Comparison of ENCODE assay signal across 17 cellular contexts in the genomic region with DNA sequence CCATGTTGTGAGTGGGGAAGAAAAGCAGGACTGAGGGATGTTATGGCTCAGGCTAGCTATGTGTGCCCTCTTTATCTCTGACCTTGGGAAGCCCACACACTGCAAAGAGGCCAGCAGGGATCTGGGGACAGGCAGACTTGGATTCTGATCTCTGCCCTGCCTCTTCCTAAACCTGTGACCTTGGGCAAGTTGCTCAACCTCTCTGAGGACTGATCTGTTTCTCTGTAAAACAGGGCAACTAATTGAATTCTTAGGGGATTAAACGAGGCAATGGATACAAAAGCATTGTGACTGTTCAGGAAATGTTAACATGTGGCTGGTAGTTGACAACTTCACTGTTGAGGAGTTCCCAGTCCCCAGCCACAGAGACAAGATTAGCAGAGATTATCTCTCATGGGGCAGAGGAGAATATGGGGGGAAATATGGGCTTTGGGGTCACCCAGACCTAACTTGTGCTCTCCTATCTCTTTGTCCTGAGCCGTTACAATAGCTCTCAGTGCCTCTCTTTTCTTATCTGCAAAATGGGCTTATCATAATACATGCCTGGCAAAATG.
"Had no signal": no experiment of that assay in that cellular context is flagged by ENCODE, and none has a peak within 500 bp of the region (broad histone marks: within the 10 kb centered on the region; RNA-seq: fewer than 3 reads in every experiment).

No MANE protein-coding gene starts in this region.

- H3K36me3 ChIP-seq: lower lobe of right lung, spleen, thoracic aorta, upper lobe of right lung had no signal

- H3K27ac ChIP-seq: dorsolateral prefrontal cortex, lower lobe of right lung, thoracic aorta, upper lobe of right lung had no signal

- ATAC-seq: activated T-cell treated with anti-CD3 and anti-CD28 coated beads, Interleukin-2, amount 50 U/mL, for 72 hours; esophagus mucosa; psoas muscle; stimulated activated naive CD8-positive, alpha-beta T cell treated with anti-CD3 and anti-CD28 coated beads, Interleukin-15, amount 100 ng/mL, for 72 hours had no signal

- H3K27me3 ChIP-seq: upper lobe of right lung had no signal

- H3K4me3 ChIP-seq: dorsolateral prefrontal cortex, lower lobe of right lung, psoas muscle, spleen, thoracic aorta, upper lobe of right lung had no signal

- DNase-seq: activated B cell treated with CpG ODN at 0.5 μM for 24 hours; activated CD4-positive, alpha-beta T cell treated with anti-CD3 and anti-CD28 coated beads for 48 hours; activated CD8-positive, alpha-beta memory T cell treated with anti-CD3 and anti-CD28 coated beads, Interleukin-2, amount 50 U/mL, for 48 hours; activated gamma-delta T cell treated with Interleukin-2 at 50 U/mL for 16 hours; activated T-cell treated with anti-CD3 and anti-CD28 coated beads, Interleukin-2, amount 50 U/mL, for 72 hours; aorta; dorsolateral prefrontal cortex; kidney glomerular epithelial cell; lower lobe of right lung; nephron progenitor cell; psoas muscle; spleen; stimulated activated naive CD8-positive, alpha-beta T cell treated with anti-CD3 and anti-CD28 coated beads, Interleukin-15, amount 100 ng/mL, for 72 hours; upper lobe of right lung had no signal

- H3K9me3 ChIP-seq: lower lobe of right lung, psoas muscle, spleen, thoracic aorta, upper lobe of right lung had no signal

- FAIRE-seq: bronchial epithelial cell had no signal
